13 cellular contexts compared by ENCODE assay signal in genomic region chr2:241412144-241412543, GRCh38. TPM values are rescaled to one million over a fixed set of nuclear protein-coding genes. Genes with fewer than 3 reads are reported as not detected.
A peak's percentile ranks its signal among the peaks of the same experiment; 100 is the strongest.
DNase-seq lines count a peak whose midpoint lies in the region; ATAC-seq and TF ChIP-seq lines count a peak whose summit lies in the region.
"Had no signal": no experiment of that assay in that cellular context is flagged by ENCODE, and none has a peak within 500 bp of the region (broad histone marks: within the 10 kb centered on the region; RNA-seq: fewer than 3 reads in every experiment).

No MANE protein-coding gene starts in this region.

- H3K27ac ChIP-seq in thyroid gland = no peak overlapping the region

- TF ChIP-seq POLR2A in thyroid gland (IDR thresholded peaks at IDR 0.05) = no peak

- no peak overlapping the region for H3K4me3 Mint-ChIP-seq in activated CD8-positive, alpha-beta T cell treated with anti-CD3 and anti-CD28 coated beads for 36 hours
- no peak overlapping the region for H3K4me3 Mint-ChIP-seq in activated CD8-positive, alpha-beta T cell treated with anti-CD3 and anti-CD28 coated beads, Interleukin-2, amount 10 ng/mL, durations not matched to agents 7 days and 5 days
- H3K4me3 Mint-ChIP-seq in endothelial cell (ENCODE audit: unreplicated experiment) = peak overlapping the region; percentile 37
- H3K4me3 Mint-ChIP-seq: activated T-cell treated with anti-CD3 and anti-CD28 coated beads, Interleukin-2, amount 50 U/mL, for 4 hours; stimulated activated memory B cell treated with anti-CD40 and anti-IgM and Interleukin-4, amounts not matched to agents 10 μg/mL and 1 μg/mL and 100 μg/mL, for 72 hours had no signal

- H3K9me3 Mint-ChIP-seq in activated CD8-positive, alpha-beta T cell treated with anti-CD3 and anti-CD28 coated beads for 36 hours = no peaks in the 10 kb centered on the region
- no peaks in the 10 kb centered on the region for H3K9me3 Mint-ChIP-seq in activated CD8-positive, alpha-beta T cell treated with anti-CD3 and anti-CD28 coated beads, Interleukin-2, amount 10 ng/mL, durations not matched to agents 7 days and 5 days (ENCODE audit: insufficient read depth)
- H3K9me3 Mint-ChIP-seq in endothelial cell (ENCODE audit: unreplicated experiment) = no peaks in the 10 kb centered on the region
- H3K9me3 Mint-ChIP-seq: activated T-cell treated with anti-CD3 and anti-CD28 coated beads, Interleukin-2, amount 50 U/mL, for 4 hours; stimulated activated memory B cell treated with anti-CD40 and anti-IgM and Interleukin-4, amounts not matched to agents 10 μg/mL and 1 μg/mL and 100 μg/mL, for 72 hours had no signal

- TF ChIP-seq CTCF in activated CD8-positive, alpha-beta T cell treated with anti-CD3 and anti-CD28 coated beads for 36 hours (IDR thresholded peaks at IDR 0.05) = no peak
- TF ChIP-seq CTCF in endothelial cell (IDR thresholded peaks at IDR 0.05; ENCODE audit: unreplicated experiment) = no peak
- no peak for TF ChIP-seq CTCF in thyroid gland (IDR thresholded peaks at IDR 0.05)

- H3K4me1 Mint-ChIP-seq in activated CD8-positive, alpha-beta T cell treated with anti-CD3 and anti-CD28 coated beads for 36 hours (ENCODE audit: low read depth) = peaks cover 4% of the 10 kb centered on the region
- no peaks in the 10 kb centered on the region for H3K4me1 Mint-ChIP-seq in activated CD8-positive, alpha-beta T cell treated with anti-CD3 and anti-CD28 coated beads, Interleukin-2, amount 10 ng/mL, durations not matched to agents 7 days and 5 days (ENCODE audit: low read depth)
- H3K4me1 Mint-ChIP-seq in endothelial cell (ENCODE audit: unreplicated experiment) = peaks cover 4% of the 10 kb centered on the region
- H3K4me1 Mint-ChIP-seq: stimulated activated memory B cell treated with anti-CD40 and anti-IgM and Interleukin-4, amounts not matched to agents 10 μg/mL and 1 μg/mL and 100 μg/mL, for 72 hours had no signal

- 77 to 81% methylated on average over 5 of the region's 5 CpGs for WGBS in thyroid gland, 2 donors

- H3K27me3 Mint-ChIP-seq in activated CD8-positive, alpha-beta T cell treated with anti-CD3 and anti-CD28 coated beads for 36 hours = no peaks in the 10 kb centered on the region
- no peaks in the 10 kb centered on the region for H3K27me3 Mint-ChIP-seq in activated CD8-positive, alpha-beta T cell treated with anti-CD3 and anti-CD28 coated beads, Interleukin-2, amount 10 ng/mL, durations not matched to agents 7 days and 5 days (ENCODE audit: low read depth)
- H3K27me3 Mint-ChIP-seq in endothelial cell (ENCODE audit: unreplicated experiment) = peaks cover 5% of the 10 kb centered on the region
- H3K27me3 Mint-ChIP-seq: stimulated activated memory B cell treated with anti-CD40 and anti-IgM and Interleukin-4, amounts not matched to agents 10 μg/mL and 1 μg/mL and 100 μg/mL, for 72 hours had no signal

- peaks cover 21% of the 10 kb centered on the region in 2 donors for H3K36me3 ChIP-seq in thyroid gland

- no peaks in the 10 kb centered on the region for H3K27me3 ChIP-seq in thyroid gland
- H3K27me3 ChIP-seq: dorsolateral prefrontal cortex had no signal

- H3K27ac Mint-ChIP-seq in activated CD8-positive, alpha-beta T cell treated with anti-CD3 and anti-CD28 coated beads for 36 hours = no peak overlapping the region
- H3K27ac Mint-ChIP-seq in activated CD8-positive, alpha-beta T cell treated with anti-CD3 and anti-CD28 coated beads, Interleukin-2, amount 10 ng/mL, durations not matched to agents 7 days and 5 days = no peak overlapping the region
- H3K27ac Mint-ChIP-seq in endothelial cell (ENCODE audit: unreplicated experiment) = no peak overlapping the region
- H3K27ac Mint-ChIP-seq: stimulated activated memory B cell treated with anti-CD40 and anti-IgM and Interleukin-4, amounts not matched to agents 10 μg/mL and 1 μg/mL and 100 μg/mL, for 72 hours had no signal

- peaks cover 29% of the 10 kb centered on the region for H3K36me3 Mint-ChIP-seq in activated CD8-positive, alpha-beta T cell treated with anti-CD3 and anti-CD28 coated beads for 36 hours (ENCODE audit: low read depth)
- H3K36me3 Mint-ChIP-seq in activated CD8-positive, alpha-beta T cell treated with anti-CD3 and anti-CD28 coated beads, Interleukin-2, amount 10 ng/mL, durations not matched to agents 7 days and 5 days (ENCODE audit: low read depth) = peaks cover 10% of the 10 kb centered on the region
- peaks cover 37% of the 10 kb centered on the region for H3K36me3 Mint-ChIP-seq in endothelial cell (ENCODE audit: low read depth, unreplicated experiment)

- DNase-seq in activated CD8-positive, alpha-beta T cell treated with anti-CD3 and anti-CD28 coated beads for 36 hours = peak; percentile 11
- no peak for DNase-seq in activated CD8-positive, alpha-beta T cell treated with anti-CD3 and anti-CD28 coated beads, Interleukin-2, amount 10 ng/mL, durations not matched to agents 7 days and 5 days
- peak; percentile 11 for DNase-seq in NCI-H524 treated with DMSO at 0.1 percent for 48 hours (lab: John Stamatoyannopoulos, UW)
- DNase-seq in endothelial cell (ENCODE audit: low spot score) = no peak
- DNase-seq in smooth muscle cell of the brain vasculature (ENCODE audit: low read depth, low spot score) = peak; percentile 96
- no peak for DNase-seq in 8988T
- no peak for DNase-seq in activated CD4-positive, alpha-beta T cell treated with anti-CD3 and anti-CD28 coated beads, Interleukin-2, amount 50 U/mL, for 4 hours
- no peak for DNase-seq in thyroid gland
- DNase-seq: activated T-cell treated with anti-CD3 and anti-CD28 coated beads, Interleukin-2, amount 50 U/mL, for 4 hours; dorsolateral prefrontal cortex; right cardiac atrium; SHP77 treated with DMSO at 0.1 percent for 48 hours had no signal

- ATAC-seq in activated CD8-positive, alpha-beta T cell treated with anti-CD3 and anti-CD28 coated beads for 36 hours = no peak
- ATAC-seq in activated CD8-positive, alpha-beta T cell treated with anti-CD3 and anti-CD28 coated beads, Interleukin-2, amount 10 ng/mL, durations not matched to agents 7 days and 5 days = no peak
- ATAC-seq: activated T-cell treated with anti-CD3 and anti-CD28 coated beads, Interleukin-2, amount 50 U/mL, for 4 hours; right cardiac atrium; stimulated activated memory B cell treated with anti-CD40 and anti-IgM and Interleukin-4, amounts not matched to agents 10 μg/mL and 1 μg/mL and 100 μg/mL, for 72 hours had no signal

- no peaks in the 10 kb centered on the region for H3K9me3 ChIP-seq in thyroid gland

- POLR2A ChIA-PET in activated CD8-positive, alpha-beta T cell treated with anti-CD3 and anti-CD28 coated beads for 36 hours (lab: Charles Lee) = no interaction called here
- POLR2A ChIA-PET in activated CD8-positive, alpha-beta T cell treated with anti-CD3 and anti-CD28 coated beads, Interleukin-2, amount 10 ng/mL, durations not matched to agents 7 days and 5 days (lab: Charles Lee) = no interaction called here

- CTCF ChIA-PET in activated CD8-positive, alpha-beta T cell treated with anti-CD3 and anti-CD28 coated beads for 36 hours (lab: Charles Lee) = no interaction called here
- CTCF ChIA-PET in activated CD8-positive, alpha-beta T cell treated with anti-CD3 and anti-CD28 coated beads, Interleukin-2, amount 10 ng/mL, durations not matched to agents 7 days and 5 days (lab: Charles Lee) = no interaction called here

- no peak overlapping the region for H3K4me3 ChIP-seq in thyroid gland (replicated peaks in 1 of 3)
- H3K4me3 ChIP-seq: dorsolateral prefrontal cortex had no signal

- no peaks in the 10 kb centered on the region for H3K4me1 ChIP-seq in thyroid gland

- intact Hi-C loops in activated CD8-positive, alpha-beta T cell treated with anti-CD3 and anti-CD28 coated beads for 36 hours (cut with micrococcal nuclease) = no loop called here
- intact Hi-C loops in thyroid gland (cut with DNase I) = no loop called here

RNA-seq across cellular contexts. Expression of gene FARP2, which starts 56.1 kb away (rescaled TPM):
- total RNA-seq in activated CD8-positive, alpha-beta T cell treated with anti-CD3 and anti-CD28 coated beads for 36 hours = 10 to 100 TPM; 31.9 to 32.8 TPM
- 10 to 100 TPM; 19.3 to 22.7 TPM for total RNA-seq in activated CD8-positive, alpha-beta T cell treated with anti-CD3 and anti-CD28 coated beads, Interleukin-2, amount 10 ng/mL, durations not matched to agents 7 days and 5 days
- total RNA-seq in endothelial cell (ENCODE audit: unreplicated experiment) (19.1 TPM), thyroid gland (10 to 100 TPM; 16.9 to 24.1 (median 20.3) TPM)

Comparison
In these comparisons a context has a peak if more than half of its experiments do, and no peak if none do; other contexts are left out.
1. DNase-seq: peak in activated CD8-positive, alpha-beta T cell treated with anti-CD3 and anti-CD28 coated beads for 36 hours (single experiment), NCI-H524 treated with DMSO at 0.1 percent for 48 hours (single experiment) and smooth muscle cell of the brain vasculature (single experiment); none in activated CD8-positive, alpha-beta T cell treated with anti-CD3 and anti-CD28 coated beads, Interleukin-2, amount 10 ng/mL, durations not matched to agents 7 days and 5 days (single experiment), endothelial cell (single experiment), 8988T (single experiment), activated CD4-positive, alpha-beta T cell treated with anti-CD3 and anti-CD28 coated beads, Interleukin-2, amount 50 U/mL, for 4 hours (0 of 2) and thyroid gland (0 of 2).